25 cellular contexts compared by ENCODE assay signal in genomic region chr1:155141799-155142198, GRCh38. TPM values are rescaled to one million over a fixed set of nuclear protein-coding genes. Genes with fewer than 3 reads are reported as not detected.
DNase-seq lines count a peak whose midpoint lies in the region; ATAC-seq and TF ChIP-seq lines count a peak whose summit lies in the region.
"Had no signal": no experiment of that assay in that cellular context is flagged by ENCODE, and none has a peak within 500 bp of the region (broad histone marks: within the 10 kb centered on the region; RNA-seq: fewer than 3 reads in every experiment).

No MANE protein-coding gene starts in this region.

- peaks cover 18% of the 10 kb centered on the region for H3K4me1 ChIP-seq in CD8-positive, alpha-beta T cell (ENCODE audit: insufficient read depth, low read length)
- H3K4me1 ChIP-seq in spleen, result peaks cover 22 to 40% (median 33%) of the 10 kb centered on the region in 6 donors
- peaks cover 27% of the 10 kb centered on the region for H3K4me1 ChIP-seq in CD4-positive, alpha-beta memory T cell (ENCODE audit: insufficient read depth, low read length)
- H3K4me1 ChIP-seq: SJCRH30 had no signal

- no peak for TF ChIP-seq CTCF in CD8-positive, alpha-beta T cell (IDR thresholded peaks at IDR 0.05)
- TF ChIP-seq CTCF in nephron (IDR thresholded peaks at IDR 0.05; ENCODE audit: unreplicated experiment in 3 of 3) (no peak), spleen (IDR thresholded peaks at IDR 0.05 in 8 of 11, conservative IDR thresholded peaks at IDR 0.05 in 3 of 11) (no peak)

- WGBS in spleen, 5 donors, result 86 to 92% (median 89%) methylated on average over 8 of the region's 8 CpGs

- peaks cover 25% of the 10 kb centered on the region for H3K4me1 Mint-ChIP-seq in CD8-positive, alpha-beta T cell (ENCODE audit: low read depth)
- H3K4me1 Mint-ChIP-seq in nephron, result peaks cover 19% of the 10 kb centered on the region
- H3K4me1 Mint-ChIP-seq in CD4-positive, alpha-beta memory T cell, result peaks cover 16 to 36% (median 27%) of the 10 kb centered on the region in 4 donors
- peaks cover 26% of the 10 kb centered on the region for H3K4me1 Mint-ChIP-seq in activated CD4-positive, alpha-beta T cell treated with anti-CD3 and anti-CD28 coated beads for 36 hours

- H3K4me3 Mint-ChIP-seq in CD8-positive, alpha-beta T cell, result peak overlapping the region; percentile 24
- H3K4me3 Mint-ChIP-seq in nephron, result peak overlapping the region; percentile 65 to 83 (median 82)
- H3K4me3 Mint-ChIP-seq in CD4-positive, alpha-beta memory T cell, result peak overlapping the region in 3 of 8 donors; percentile 29 to 45 (median 40)
- H3K4me3 Mint-ChIP-seq in activated CD4-positive, alpha-beta T cell treated with anti-CD3 and anti-CD28 coated beads for 36 hours, result no peak overlapping the region

- H3K4me3 ChIP-seq in CD8-positive, alpha-beta T cell (ENCODE audit: low read depth, low read length), result no peak overlapping the region
- H3K4me3 ChIP-seq in spleen, result no peak overlapping the region
- no peak overlapping the region for H3K4me3 ChIP-seq in CD4-positive, alpha-beta memory T cell (ENCODE audit: low read length in 2 of 2)
- H3K4me3 ChIP-seq: BLaER1 treated with 17β-estradiol and CSF1 and Interleukin-3, amounts not matched to agents 10 nM and 100 nM; PC-9; SJCRH30 had no signal

- CTCF ChIA-PET in CD8-positive, alpha-beta T cell (lab: Charles Lee), result interaction anchor here (0.7 to 4.5 kb wide), 2 partner anchors 31 to 50 kb away, joined by 3 to 17 read pairs; partner anchors contain the start of gene KRTCAP2
- CTCF ChIA-PET in CD4-positive, alpha-beta memory T cell (lab: Charles Lee; ENCODE audit: partially characterized antibody), result interaction anchor here (1.4 kb wide), 2 partner anchors 26 to 51 kb away, joined by 4 to 9 read pairs; no protein-coding TSS in a partner anchor
- CTCF ChIA-PET in activated CD4-positive, alpha-beta T cell treated with anti-CD3 and anti-CD28 coated beads for 36 hours (lab: Charles Lee), result interaction anchor here (0.6 to 2.3 kb wide), 4 partner anchors 11 to 57 kb away, joined by 3 to 10 read pairs (median 4); no protein-coding TSS in a partner anchor

- intact Hi-C loops in CD8-positive, alpha-beta T cell (cut with DNase I, micrococcal nuclease), result loop anchor here in 1 of 2 experiments (2.0 kb wide), 1 partner anchor 57 kb away; no protein-coding TSS in a partner anchor
- intact Hi-C loops in spleen (cut with DNase I; ENCODE audit: low total_unique reads), result no loop called here
- intact Hi-C loops in CD4-positive, alpha-beta memory T cell (cut with micrococcal nuclease), result loop anchor here (2.0 kb wide), 1 partner anchor 15 kb away; the partner anchor contains the start of gene EFNA1
- intact Hi-C loops in activated CD4-positive, alpha-beta T cell treated with anti-CD3 and anti-CD28 coated beads for 36 hours (cut with DNase I, micrococcal nuclease), result loop anchor here in 1 of 2 experiments (2.0 kb wide), 1 partner anchor 31 kb away; the partner anchor contains the start of genes KRTCAP2 and TRIM46

- peaks cover 8% of the 10 kb centered on the region for H3K36me3 Mint-ChIP-seq in CD8-positive, alpha-beta T cell
- peaks cover 8% of the 10 kb centered on the region for H3K36me3 Mint-ChIP-seq in nephron (ENCODE audit: low read depth)
- H3K36me3 Mint-ChIP-seq in CD4-positive, alpha-beta memory T cell, result peaks cover 0 to 4% of the 10 kb centered on the region in 2 donors
- H3K36me3 Mint-ChIP-seq in activated CD4-positive, alpha-beta T cell treated with anti-CD3 and anti-CD28 coated beads for 36 hours (ENCODE audit: low read depth), result peaks cover 26% of the 10 kb centered on the region

- no peaks in the 10 kb centered on the region for H3K9me3 ChIP-seq in CD8-positive, alpha-beta T cell (ENCODE audit: low read length)
- no peaks in the 10 kb centered on the region for H3K9me3 ChIP-seq in spleen
- H3K9me3 ChIP-seq in CD4-positive, alpha-beta memory T cell (ENCODE audit: control insufficient read depth in 1 of 2, low read length in 2 of 2), result no peaks in the 10 kb centered on the region
- H3K9me3 ChIP-seq: SJCRH30 had no signal

- no peak for TF ChIP-seq POLR2A in spleen (IDR thresholded peaks at IDR 0.05)

- no peaks in the 10 kb centered on the region for H3K9me3 Mint-ChIP-seq in CD8-positive, alpha-beta T cell
- H3K9me3 Mint-ChIP-seq in nephron, result no peaks in the 10 kb centered on the region
- H3K9me3 Mint-ChIP-seq in CD4-positive, alpha-beta memory T cell, result no peaks in the 10 kb centered on the region
- H3K9me3 Mint-ChIP-seq in activated CD4-positive, alpha-beta T cell treated with anti-CD3 and anti-CD28 coated beads for 36 hours (ENCODE audit: low read depth), result no peaks in the 10 kb centered on the region
- H3K9me3 Mint-ChIP-seq: T-cell had no signal

- POLR2A ChIA-PET in CD8-positive, alpha-beta T cell (lab: Charles Lee), result no interaction called here
- POLR2A ChIA-PET in CD4-positive, alpha-beta memory T cell (lab: Charles Lee; ENCODE audit: partially characterized antibody), result interaction anchor here (0.7 kb wide), 1 partner anchor 90 kb away, joined by 3 read pairs; the partner anchor contains the start of gene ADAM15
- POLR2A ChIA-PET in activated CD4-positive, alpha-beta T cell treated with anti-CD3 and anti-CD28 coated beads for 36 hours (lab: Charles Lee), result no interaction called here

- no peaks in the 10 kb centered on the region for H3K36me3 ChIP-seq in CD8-positive, alpha-beta T cell (ENCODE audit: insufficient read depth, low read length)
- H3K36me3 ChIP-seq in spleen, result peaks cover 0 to 20% (median 0%) of the 10 kb centered on the region in 6 donors
- no peaks in the 10 kb centered on the region for H3K36me3 ChIP-seq in CD4-positive, alpha-beta memory T cell (ENCODE audit: insufficient read depth, low read length)
- H3K36me3 ChIP-seq: SJCRH30 had no signal

- ATAC-seq in CD8-positive, alpha-beta T cell, result no peak
- no peak for ATAC-seq in activated CD4-positive, alpha-beta T cell treated with anti-CD3 and anti-CD28 coated beads for 36 hours
- ATAC-seq in HG03095 (IDR thresholded peaks at IDR 0.05; ENCODE audit: unreplicated experiment), result no peak
- ATAC-seq: HepG2, Right ventricle myocardium inferior, T-cell had no signal

- no peaks in the 10 kb centered on the region for H3K27me3 ChIP-seq in CD8-positive, alpha-beta T cell (ENCODE audit: insufficient read depth, low read length)
- H3K27me3 ChIP-seq in spleen (replicated peaks in 1 of 7), result peaks cover 0 to 6% (median 0%) of the 10 kb centered on the region in 7 donors
- no peaks in the 10 kb centered on the region for H3K27me3 ChIP-seq in CD4-positive, alpha-beta memory T cell (ENCODE audit: insufficient read depth, low read length)
- H3K27me3 ChIP-seq: BLaER1 treated with 17β-estradiol and CSF1 and Interleukin-3, amounts not matched to agents 10 nM and 100 nM; SJCRH30 had no signal

- H3K27ac Mint-ChIP-seq in CD8-positive, alpha-beta T cell, result no peak overlapping the region
- H3K27ac Mint-ChIP-seq in nephron, result peak overlapping the region in 1 of 3 experiments; percentile 28
- H3K27ac Mint-ChIP-seq in CD4-positive, alpha-beta memory T cell, result no peak overlapping the region
- no peak overlapping the region for H3K27ac Mint-ChIP-seq in activated CD4-positive, alpha-beta T cell treated with anti-CD3 and anti-CD28 coated beads for 36 hours
- H3K27ac Mint-ChIP-seq: T-cell had no signal

- no peak overlapping the region for H3K27ac ChIP-seq in CD8-positive, alpha-beta T cell (ENCODE audit: low read depth, low read length)
- H3K27ac ChIP-seq in spleen, result no peak overlapping the region
- no peak overlapping the region for H3K27ac ChIP-seq in CD4-positive, alpha-beta memory T cell (ENCODE audit: low read depth, low read length)
- H3K27ac ChIP-seq: PC-9, SJCRH30 had no signal

- peaks cover 12% of the 10 kb centered on the region for H3K27me3 Mint-ChIP-seq in CD8-positive, alpha-beta T cell (ENCODE audit: low read depth)
- H3K27me3 Mint-ChIP-seq in nephron (ENCODE audit: low read depth), result peaks cover 12% of the 10 kb centered on the region
- H3K27me3 Mint-ChIP-seq in CD4-positive, alpha-beta memory T cell, result peaks cover 6 to 13% of the 10 kb centered on the region in 2 donors
- peaks cover 3% of the 10 kb centered on the region for H3K27me3 Mint-ChIP-seq in activated CD4-positive, alpha-beta T cell treated with anti-CD3 and anti-CD28 coated beads for 36 hours

- DNase-seq in CD8-positive, alpha-beta T cell, result no peak
- DNase-seq in OCI-M1 (lab: John Stamatoyannopoulos, UW) (peak; percentile 32), spleen (peak; percentile 2), NCI-H446 (lab: John Stamatoyannopoulos, UW) (no peak)
- no peak for DNase-seq in CD4-positive, alpha-beta memory T cell
- DNase-seq in activated CD4-positive, alpha-beta T cell treated with anti-CD3 and anti-CD28 coated beads for 36 hours, result no peak
- DNase-seq: H7, KBM-7, MM.1S, NCI-H1048, NCI-H1417, NCI-H1694, NCI-H2081 treated with DMSO at 0.1 percent for 48 hours, NCI-H2171 treated with DMSO at 0.1 percent for 48 hours, NCI-H345, NCI-H524, NCI-H748 treated with DMSO at 0.1 percent for 48 hours, PC-9, SJCRH30, T-cell had no signal

RNA-seq across cellular contexts. Expression of gene DPM3, which starts 1.5 kb away (rescaled TPM):
- total RNA-seq in CD8-positive, alpha-beta T cell, result 10 to 100 TPM; 15.6 to 16.7 TPM
- total RNA-seq in spleen, result 10 to 100 TPM; 25.0 to 62.4 (median 49.9) TPM
- polyA plus RNA-seq in spleen, result 100 to 1,000 TPM; 205 to 262 (median 229) TPM
- total RNA-seq in CD4-positive, alpha-beta memory T cell, result 10 to 100 TPM; 51.6 to 53.6 TPM
- 100 to 1,000 TPM; 101 to 119 TPM for polyA plus RNA-seq in CD4-positive, alpha-beta memory T cell
- 10 to 100 TPM; 29.8 to 34.3 TPM for total RNA-seq in activated CD4-positive, alpha-beta T cell treated with anti-CD3 and anti-CD28 coated beads for 36 hours

RNA-seq across cellular contexts. Expression of gene SLC50A1, which starts 6.1 kb away (rescaled TPM):
- 10 to 100 TPM; 12.9 to 14.2 TPM for total RNA-seq in CD8-positive, alpha-beta T cell
- total RNA-seq in spleen, result 10 to 100 TPM; 28.4 to 41.4 (median 38.2) TPM
- 10 to 100 TPM; 60.1 to 73.8 (median 72.5) TPM for polyA plus RNA-seq in spleen
- total RNA-seq in CD4-positive, alpha-beta memory T cell, result 10 to 100 TPM; 20.1 to 22.8 TPM
- polyA plus RNA-seq in CD4-positive, alpha-beta memory T cell, result 10 to 100 TPM; 50.3 to 91.7 TPM
- 10 to 100 TPM; 50.2 to 58.0 TPM for total RNA-seq in activated CD4-positive, alpha-beta T cell treated with anti-CD3 and anti-CD28 coated beads for 36 hours

RNA-seq across cellular contexts. Expression of gene EFNA1, which starts 14.1 kb away (rescaled TPM):
- total RNA-seq in CD8-positive, alpha-beta T cell, result 10 to 100 TPM in 1 of 2 experiments, 1 to 10 TPM in 1; 7.3 to 10.4 TPM
- 10 to 100 TPM in 5 of 7 donors, 1 to 10 TPM in 2; 8.0 to 19.4 (median 10.3) TPM for total RNA-seq in spleen
- polyA plus RNA-seq in spleen, result 1 to 10 TPM; 3.7 to 8.0 (median 7.8) TPM
- 1 to 10 TPM; 1.2 to 1.9 TPM for total RNA-seq in CD4-positive, alpha-beta memory T cell
- polyA plus RNA-seq in CD4-positive, alpha-beta memory T cell, result 1 to 10 TPM in 1 of 2 donors, under 1 TPM in 1; 0.84 to 2.0 TPM
- 1 to 10 TPM in 1 of 2 experiments, under 1 TPM in 1; 0.82 to 1.1 TPM for total RNA-seq in activated CD4-positive, alpha-beta T cell treated with anti-CD3 and anti-CD28 coated beads for 36 hours

RNA-seq across cellular contexts. Expression of gene KRTCAP2, which starts 31.3 kb away (rescaled TPM):
- total RNA-seq in CD8-positive, alpha-beta T cell, result 10 to 100 TPM; 58.9 to 71.2 TPM
- 100 to 1,000 TPM; 113 to 154 (median 136) TPM for total RNA-seq in spleen
- 100 to 1,000 TPM; 193 to 203 (median 200) TPM for polyA plus RNA-seq in spleen
- 100 to 1,000 TPM; 173 to 180 TPM for total RNA-seq in CD4-positive, alpha-beta memory T cell
- 100 to 1,000 TPM; 469 to 488 TPM for polyA plus RNA-seq in CD4-positive, alpha-beta memory T cell
- 100 to 1,000 TPM; 125 to 300 TPM for total RNA-seq in activated CD4-positive, alpha-beta T cell treated with anti-CD3 and anti-CD28 coated beads for 36 hours

RNA-seq across cellular contexts. Expression of gene TRIM46, which starts 31.9 kb away (rescaled TPM):
- 1 to 10 TPM; 1.1 TPM for total RNA-seq in CD8-positive, alpha-beta T cell
- 1 to 10 TPM in 6 of 7 donors, under 1 TPM in 1; 0.83 to 3.6 (median 1.6) TPM for total RNA-seq in spleen
- polyA plus RNA-seq in spleen, result under 1 TPM; 0.35 to 0.77 (median 0.46) TPM
- total RNA-seq in CD4-positive, alpha-beta memory T cell, result 1 to 10 TPM; 8.4 to 8.5 TPM
- 1 to 10 TPM; 1.6 to 3.6 TPM for polyA plus RNA-seq in CD4-positive, alpha-beta memory T cell
- 1 to 10 TPM; 6.3 to 6.9 TPM for total RNA-seq in activated CD4-positive, alpha-beta T cell treated with anti-CD3 and anti-CD28 coated beads for 36 hours

Comparison
In these comparisons a context has a peak if more than half of its experiments do, and no peak if none do; other contexts are left out.
1. DNase-seq: peak in OCI-M1 (single experiment) and spleen (single experiment); none in CD8-positive, alpha-beta T cell (0 of 7), NCI-H446 (0 of 2), CD4-positive, alpha-beta memory T cell (0 of 5) and activated CD4-positive, alpha-beta T cell treated with anti-CD3 and anti-CD28 coated beads for 36 hours (single experiment).